Comparison of ENCODE assay signal across 1 cellular context in the genomic region with DNA sequence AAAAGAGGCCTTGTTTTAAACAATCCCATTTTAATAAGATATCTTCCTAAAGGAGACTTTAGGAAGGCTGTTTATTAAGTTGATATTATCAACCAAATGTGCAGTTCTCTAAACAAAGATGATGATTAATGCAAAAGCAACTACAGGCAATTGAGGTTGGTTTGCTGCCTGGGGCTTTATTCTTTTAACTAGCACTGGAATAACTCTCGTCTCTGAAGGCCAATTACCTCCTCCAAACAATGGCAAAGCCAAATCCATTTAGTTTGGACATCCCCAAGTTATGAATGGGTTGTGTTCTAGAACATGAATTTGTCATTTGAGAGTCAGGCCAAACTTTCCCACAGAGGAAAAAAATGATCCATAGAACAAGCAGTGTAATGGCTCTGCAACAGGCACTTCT.
TF ChIP-seq lines count a peak whose summit lies in the region.

No MANE protein-coding gene starts in this region.

TF ChIP-seq in SK-N-SH, 30 proteins besides CTCF, POLR2A, EP300 and RAD21 (continued from another document):
- TF ChIP-seq, protein P1, sequence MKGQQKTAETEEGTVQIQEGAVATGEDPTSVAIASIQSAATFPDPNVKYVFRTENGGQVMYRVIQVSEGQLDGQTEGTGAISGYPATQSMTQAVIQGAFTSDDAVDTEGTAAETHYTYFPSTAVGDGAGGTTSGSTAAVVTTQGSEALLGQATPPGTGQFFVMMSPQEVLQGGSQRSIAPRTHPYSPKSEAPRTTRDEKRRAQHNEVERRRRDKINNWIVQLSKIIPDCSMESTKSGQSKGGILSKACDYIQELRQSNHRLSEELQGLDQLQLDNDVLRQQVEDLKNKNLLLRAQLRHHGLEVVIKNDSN (IDR thresholded peaks at IDR 0.05; ENCODE audit: borderline replicate concordance, low read depth) = no peak
- TF ChIP-seq, protein P2, sequence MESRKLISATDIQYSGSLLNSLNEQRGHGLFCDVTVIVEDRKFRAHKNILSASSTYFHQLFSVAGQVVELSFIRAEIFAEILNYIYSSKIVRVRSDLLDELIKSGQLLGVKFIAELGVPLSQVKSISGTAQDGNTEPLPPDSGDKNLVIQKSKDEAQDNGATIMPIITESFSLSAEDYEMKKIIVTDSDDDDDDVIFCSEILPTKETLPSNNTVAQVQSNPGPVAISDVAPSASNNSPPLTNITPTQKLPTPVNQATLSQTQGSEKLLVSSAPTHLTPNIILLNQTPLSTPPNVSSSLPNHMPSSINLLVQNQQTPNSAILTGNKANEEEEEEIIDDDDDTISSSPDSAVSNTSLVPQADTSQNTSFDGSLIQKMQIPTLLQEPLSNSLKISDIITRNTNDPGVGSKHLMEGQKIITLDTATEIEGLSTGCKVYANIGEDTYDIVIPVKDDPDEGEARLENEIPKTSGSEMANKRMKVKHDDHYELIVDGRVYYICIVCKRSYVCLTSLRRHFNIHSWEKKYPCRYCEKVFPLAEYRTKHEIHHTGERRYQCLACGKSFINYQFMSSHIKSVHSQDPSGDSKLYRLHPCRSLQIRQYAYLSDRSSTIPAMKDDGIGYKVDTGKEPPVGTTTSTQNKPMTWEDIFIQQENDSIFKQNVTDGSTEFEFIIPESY (IDR thresholded peaks at IDR 0.05; ENCODE audit: borderline replicate concordance, low read depth) = no peak
- TF ChIP-seq MEF2A (IDR thresholded peaks at IDR 0.05; ENCODE audit: borderline replicate concordance, low read depth) = no peak
